8 cellular contexts compared by ENCODE assay signal in genomic region chr9:36192196-36192595, GRCh38. TPM values are rescaled to one million over a fixed set of nuclear protein-coding genes. Genes with fewer than 3 reads are reported as not detected.
DNase-seq lines count a peak whose midpoint lies in the region; ATAC-seq and TF ChIP-seq lines count a peak whose summit lies in the region.

No MANE protein-coding gene starts in this region.

- H3K27ac ChIP-seq in RWPE1 (no peak overlapping the region), esophagus squamous epithelium (peak overlapping the region in 1 of 4 donors; percentile 93)

- no peak for TF ChIP-seq POLR2A in esophagus squamous epithelium (IDR thresholded peaks at IDR 0.05)

- peaks cover 27 to 54% (median 36%) of the 10 kb centered on the region in 3 donors for H3K4me1 ChIP-seq in esophagus squamous epithelium

- TF ChIP-seq CTCF in GM12875 (IDR thresholded peaks at IDR 0.05; ENCODE audit: borderline replicate concordance, insufficient read depth, low read depth, low read length): no peak
- no peak for TF ChIP-seq CTCF in RWPE1 (conservative IDR thresholded peaks at IDR 0.05; ENCODE audit: low read depth)
- TF ChIP-seq CTCF in esophagus squamous epithelium (IDR thresholded peaks at IDR 0.05): no peak

- ATAC-seq in HG03520 (IDR thresholded peaks at IDR 0.05; ENCODE audit: unreplicated experiment): no peak

- WGBS in esophagus squamous epithelium, 2 donors: 59% methylated on average over 4 of the region's 4 CpGs

- H3K4me3 ChIP-seq in GM12875 (ENCODE audit: low read depth, low read length) (peak overlapping the region; percentile 93), esophagus squamous epithelium (peak overlapping the region; percentile 65 to 98 (median 71))

- H3K36me3 ChIP-seq in esophagus squamous epithelium: peaks cover 0 to 23% (median 0%) of the 10 kb centered on the region in 3 donors

- DNase-seq in RWPE1 (ENCODE audit: low spot score) (peak; percentile 28), esophagus squamous epithelium (lab: John Stamatoyannopoulos, UW) (no peak), renal cortical epithelial cell (ENCODE audit: low read depth) (peak; percentile 49), putamen (ENCODE audit: low spot score) (no peak), SHP77 treated with DMSO at 0.1 percent for 48 hours (lab: John Stamatoyannopoulos, UW) (no peak), NCI-H2029 treated with DMSO at 0.1 percent for 48 hours (lab: John Stamatoyannopoulos, UW) (no peak)

- POLR2A ChIA-PET in RWPE1 (lab: Yijun Ruan, JAX; ENCODE audit: low non-redundant PET): no interaction called here

- H3K27me3 ChIP-seq in esophagus squamous epithelium: no peaks in the 10 kb centered on the region

- H3K9me3 ChIP-seq in esophagus squamous epithelium: no peaks in the 10 kb centered on the region

- intact Hi-C loops in esophagus squamous epithelium (cut with DNase I): no loop called here

- CTCF ChIA-PET in RWPE1 (lab: Yijun Ruan, JAX): no interaction called here

RNA-seq across cellular contexts. Expression of gene CLTA, which starts 1.5 kb away (rescaled TPM):
- total RNA-seq in esophagus squamous epithelium (100 to 1,000 TPM; 165 to 215 (median 167) TPM), renal cortical epithelial cell (391 and 514 TPM in 2 replicates)

RNA-seq across cellular contexts. Expression of gene CCIN, which starts 23.0 kb away (rescaled TPM):
- under 1 TPM in 1 of 4 donors, not detected in 3; 0.13 TPM for total RNA-seq in esophagus squamous epithelium
- total RNA-seq in renal cortical epithelial cell: 0.55 and 1.4 TPM in 2 replicates

RNA-seq across cellular contexts. Expression of gene GLIPR2, which starts 55.7 kb away (rescaled TPM):
- total RNA-seq in esophagus squamous epithelium (10 to 100 TPM in 1 of 4 donors, 1 to 10 TPM in 2, under 1 TPM in 1; 0.61 to 13.4 (median 6.0) TPM), renal cortical epithelial cell (33.5 and 73.1 TPM in 2 replicates)

Comparison
In these comparisons a context has a peak if more than half of its experiments do, and no peak if none do; other contexts are left out.
1. DNase-seq: peak in RWPE1 (single experiment) and renal cortical epithelial cell (single experiment); none in esophagus squamous epithelium (single experiment), putamen (single experiment), SHP77 treated with DMSO at 0.1 percent for 48 hours (single experiment) and NCI-H2029 treated with DMSO at 0.1 percent for 48 hours (single experiment).